ENCODE assay signal across 23 cellular contexts in the genomic region with DNA sequence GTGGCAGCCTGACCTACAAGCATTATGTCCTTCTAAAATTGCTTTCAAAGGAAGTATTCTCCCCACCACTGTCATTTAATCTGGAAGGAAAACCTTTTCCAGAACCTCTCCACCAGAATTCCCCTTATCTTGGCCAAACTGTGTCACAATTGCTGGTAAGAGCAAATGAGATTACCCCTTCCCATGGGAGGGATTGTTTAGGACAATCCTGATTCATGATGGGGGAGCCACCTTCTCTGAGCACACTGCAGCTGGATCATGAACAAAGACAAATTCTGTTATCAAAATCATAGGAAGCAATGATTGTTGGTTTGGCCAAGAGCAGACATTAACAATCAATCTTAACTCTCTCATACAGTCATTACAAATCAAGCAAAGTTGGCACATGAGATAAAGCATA. TPM values are rescaled to one million over a fixed set of nuclear protein-coding genes. Genes with fewer than 3 reads are reported as not detected.
DNase-seq lines count a peak whose midpoint lies in the region; TF ChIP-seq lines count a peak whose summit lies in the region.
"Had no signal": no experiment of that assay in that cellular context is flagged by ENCODE, and none has a peak within 500 bp of the region (broad histone marks: within the 10 kb centered on the region; RNA-seq: fewer than 3 reads in every experiment).

No MANE protein-coding gene starts in this region.

- no peaks in the 10 kb centered on the region for H4K20me1 ChIP-seq in SK-N-SH (ENCODE audit: insufficient read depth)

- TF ChIP-seq CTCF in HEK293 (tag by site-specific recombination; IDR thresholded peaks at IDR 0.05) (no peak), SK-N-SH (IDR thresholded peaks at IDR 0.05) (no peak), fibroblast of the aortic adventitia (IDR thresholded peaks at IDR 0.05; ENCODE audit: insufficient read depth, low read length) (no peak), suprapubic skin (IDR thresholded peaks at IDR 0.05) (no peak), type B pancreatic cell (conservative IDR thresholded peaks at IDR 0.05) (no peak)

- peaks cover 5% of the 10 kb centered on the region for H3K9me3 Mint-ChIP-seq in type B pancreatic cell
- H3K9me3 Mint-ChIP-seq: CD4-positive, alpha-beta T cell; IgD-negative memory B cell had no signal

- peaks cover 2% of the 10 kb centered on the region; the same call in 1 of the 2 replicates for H3K4me1 ChIP-seq in HEK293 (ENCODE audit: control insufficient read depth, insufficient read depth, low read length)
- peaks cover 15 to 17% of the 10 kb centered on the region in 2 experiments; a peak in 3 of 4 replicates for H3K4me1 ChIP-seq in SK-N-SH (ENCODE audit: control insufficient read depth in 1 of 2, insufficient read depth in 2 of 2, low read depth in 1 of 2, low read length in 1 of 2)
- H3K4me1 ChIP-seq in suprapubic skin: peaks cover 42% of the 10 kb centered on the region

- H3K4me2 ChIP-seq in SK-N-SH: no peak overlapping the region

- POLR2A ChIA-PET in HEK293 (lab: Yijun Ruan, JAX): no interaction called here
- POLR2A ChIA-PET in SK-N-SH (lab: Yijun Ruan, JAX): no interaction called here

- H3K27ac Mint-ChIP-seq in type B pancreatic cell: no peak overlapping the region
- H3K27ac Mint-ChIP-seq: CD4-positive, alpha-beta T cell; H9; IgD-negative memory B cell had no signal

- H3K9me3 ChIP-seq in HEK293 (ENCODE audit: control insufficient read depth, insufficient read depth, low read depth, low read length) (no peaks in the 10 kb centered on the region), SK-N-SH (no peaks in the 10 kb centered on the region), suprapubic skin (no peaks in the 10 kb centered on the region)
- H3K9me3 ChIP-seq: SJCRH30 had no signal

- H3K9me2 ChIP-seq in SK-N-SH: no peaks in the 10 kb centered on the region

- peaks cover 37% of the 10 kb centered on the region for H3K4me1 Mint-ChIP-seq in type B pancreatic cell (ENCODE audit: unreplicated experiment)

- TF ChIP-seq EP300 in SK-N-SH (IDR thresholded peaks at IDR 0.05; ENCODE audit: borderline replicate concordance in 1 of 2, low read depth in 1 of 2, low read length in 1 of 2) (no peak), suprapubic skin (IDR thresholded peaks at IDR 0.05) (no peak)

- no peak overlapping the region for H3K4me3 Mint-ChIP-seq in type B pancreatic cell
- H3K4me3 Mint-ChIP-seq: CD4-positive, alpha-beta T cell; H9; IgD-negative memory B cell had no signal

- no peak overlapping the region for H3K4me3 ChIP-seq in HEK293 (ENCODE audit: low read depth, low read length)
- H3K4me3 ChIP-seq in SK-N-SH (ENCODE audit: low read depth in 2 of 2, low read length in 1 of 2): no peak overlapping the region
- H3K4me3 ChIP-seq in fibroblast of the aortic adventitia (ENCODE audit: low read depth, low read length): no peak overlapping the region
- no peak overlapping the region for H3K4me3 ChIP-seq in suprapubic skin
- H3K4me3 ChIP-seq: GM12878, SJCRH30 had no signal

- H3K36me3 ChIP-seq in HEK293 (ENCODE audit: control insufficient read depth in 2 of 2, insufficient read depth in 1 of 2, low read length in 2 of 2) (no peaks in the 10 kb centered on the region), SK-N-SH (replicated peaks in 1 of 2; ENCODE audit: control insufficient read depth in 1 of 2, insufficient read depth in 2 of 2, low read length in 1 of 2) (no peaks in the 10 kb centered on the region), suprapubic skin (no peaks in the 10 kb centered on the region)
- H3K36me3 ChIP-seq: SJCRH30 had no signal

- no peak for TF ChIP-seq POLR2A in suprapubic skin (IDR thresholded peaks at IDR 0.05)

- no peak overlapping the region for H3K27ac ChIP-seq in HEK293 (ENCODE audit: extremely low read depth, low read depth, low read length)
- peak overlapping the region; percentile 39 to 69; a peak in 3 of 4 replicates for H3K27ac ChIP-seq in SK-N-SH (ENCODE audit: low read depth in 2 of 2, low read length in 1 of 2)
- H3K27ac ChIP-seq in suprapubic skin: peak overlapping the region; percentile 68
- H3K27ac ChIP-seq: SJCRH30 had no signal

- H2AFZ ChIP-seq in SK-N-SH (ENCODE audit: low read depth): no peak overlapping the region

- H3K27me3 Mint-ChIP-seq in type B pancreatic cell: peaks cover 4% of the 10 kb centered on the region

- no peaks in the 10 kb centered on the region for H3K27me3 ChIP-seq in SK-N-SH (ENCODE audit: insufficient read depth)
- H3K27me3 ChIP-seq in suprapubic skin: no peaks in the 10 kb centered on the region
- H3K27me3 ChIP-seq: SJCRH30 had no signal

- CTCF ChIA-PET in HEK293 (lab: Yijun Ruan, JAX): interaction anchor here (0.6 to 1.9 kb wide), 5 partner anchors 11 to 69 kb away, joined by 3 to 8 read pairs (median 5); no protein-coding TSS in a partner anchor
- CTCF ChIA-PET in SK-N-SH (lab: Yijun Ruan, JAX): interaction anchor here (0.5 to 34.7 kb wide), 7 partner anchors 15 to 104 kb away, joined by 3 to 626 read pairs (median 4); no protein-coding TSS in a partner anchor

- H3K79me2 ChIP-seq in SK-N-SH (ENCODE audit: insufficient read depth): no peaks in the 10 kb centered on the region

- H3F3A ChIP-seq in SK-N-SH (replicated peaks; ENCODE audit: insufficient read depth): peaks cover 24% of the 10 kb centered on the region

- H3K9ac ChIP-seq in SK-N-SH: no peak overlapping the region

- no peak for DNase-seq in SK-N-SH
- peak; percentile 81 for DNase-seq in fibroblast of the aortic adventitia (ENCODE audit: low read depth)
- DNase-seq in suprapubic skin (ENCODE audit: low spot score in 2 of 2): no peak
- DNase-seq in type B pancreatic cell (ENCODE audit: extremely low spot score, unreplicated experiment): no peak
- no peak for DNase-seq in HuH-7 (ENCODE audit: low spot score)
- no peak for DNase-seq in NCI-H1436 (lab: John Stamatoyannopoulos, UW)
- no peak for DNase-seq in T-helper 9 cell
- DNase-seq: CD4-positive, alpha-beta T cell; COR-L47; DND-41; H9; MV-4-11; NCI-H1694 treated with DMSO at 0.1 percent for 48 hours; NCI-H2081 treated with DMSO at 0.1 percent for 48 hours; NCI-H446 treated with DMSO at 0.1 percent for 48 hours; NCI-H774; OCI-M1; SJCRH30 had no signal

- H3K36me3 Mint-ChIP-seq in type B pancreatic cell: no peaks in the 10 kb centered on the region
- H3K36me3 Mint-ChIP-seq: IgD-negative memory B cell had no signal

- no peak for TF ChIP-seq RAD21 in SK-N-SH (IDR thresholded peaks at IDR 0.05; ENCODE audit: low read length)

TF ChIP-seq in HEK293, 187 proteins besides CTCF, POLR2A, EP300 and RAD21 (continues in another document):
- TF ChIP-seq ZBTB17 (tag by site-specific recombination; IDR thresholded peaks at IDR 0.05): peak; percentile 40; the same call in 1 of the 2 replicates
- TF ChIP-seq, protein P1, sequence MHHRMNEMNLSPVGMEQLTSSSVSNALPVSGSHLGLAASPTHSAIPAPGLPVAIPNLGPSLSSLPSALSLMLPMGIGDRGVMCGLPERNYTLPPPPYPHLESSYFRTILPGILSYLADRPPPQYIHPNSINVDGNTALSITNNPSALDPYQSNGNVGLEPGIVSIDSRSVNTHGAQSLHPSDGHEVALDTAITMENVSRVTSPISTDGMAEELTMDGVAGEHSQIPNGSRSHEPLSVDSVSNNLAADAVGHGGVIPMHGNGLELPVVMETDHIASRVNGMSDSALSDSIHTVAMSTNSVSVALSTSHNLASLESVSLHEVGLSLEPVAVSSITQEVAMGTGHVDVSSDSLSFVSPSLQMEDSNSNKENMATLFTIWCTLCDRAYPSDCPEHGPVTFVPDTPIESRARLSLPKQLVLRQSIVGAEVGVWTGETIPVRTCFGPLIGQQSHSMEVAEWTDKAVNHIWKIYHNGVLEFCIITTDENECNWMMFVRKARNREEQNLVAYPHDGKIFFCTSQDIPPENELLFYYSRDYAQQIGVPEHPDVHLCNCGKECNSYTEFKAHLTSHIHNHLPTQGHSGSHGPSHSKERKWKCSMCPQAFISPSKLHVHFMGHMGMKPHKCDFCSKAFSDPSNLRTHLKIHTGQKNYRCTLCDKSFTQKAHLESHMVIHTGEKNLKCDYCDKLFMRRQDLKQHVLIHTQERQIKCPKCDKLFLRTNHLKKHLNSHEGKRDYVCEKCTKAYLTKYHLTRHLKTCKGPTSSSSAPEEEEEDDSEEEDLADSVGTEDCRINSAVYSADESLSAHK (tag by site-specific recombination; IDR thresholded peaks at IDR 0.05): no peak

TF ChIP-seq in SK-N-SH, 30 proteins besides CTCF, POLR2A, EP300 and RAD21:
- TF ChIP-seq, protein P2, sequence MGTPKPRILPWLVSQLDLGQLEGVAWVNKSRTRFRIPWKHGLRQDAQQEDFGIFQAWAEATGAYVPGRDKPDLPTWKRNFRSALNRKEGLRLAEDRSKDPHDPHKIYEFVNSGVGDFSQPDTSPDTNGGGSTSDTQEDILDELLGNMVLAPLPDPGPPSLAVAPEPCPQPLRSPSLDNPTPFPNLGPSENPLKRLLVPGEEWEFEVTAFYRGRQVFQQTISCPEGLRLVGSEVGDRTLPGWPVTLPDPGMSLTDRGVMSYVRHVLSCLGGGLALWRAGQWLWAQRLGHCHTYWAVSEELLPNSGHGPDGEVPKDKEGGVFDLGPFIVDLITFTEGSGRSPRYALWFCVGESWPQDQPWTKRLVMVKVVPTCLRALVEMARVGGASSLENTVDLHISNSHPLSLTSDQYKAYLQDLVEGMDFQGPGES (IDR thresholded peaks at IDR 0.05; ENCODE audit: low read depth, low read length): no peak
- TF ChIP-seq MEF2A (IDR thresholded peaks at IDR 0.05; ENCODE audit: borderline replicate concordance, low read depth): no peak
- no peak for TF ChIP-seq FOXM1 (IDR thresholded peaks at IDR 0.05; ENCODE audit: low read depth)
- no peak for TF ChIP-seq RFX5 (IDR thresholded peaks at IDR 0.05; ENCODE audit: low read length)
- TF ChIP-seq, protein P3, sequence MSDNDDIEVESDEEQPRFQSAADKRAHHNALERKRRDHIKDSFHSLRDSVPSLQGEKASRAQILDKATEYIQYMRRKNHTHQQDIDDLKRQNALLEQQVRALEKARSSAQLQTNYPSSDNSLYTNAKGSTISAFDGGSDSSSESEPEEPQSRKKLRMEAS (IDR thresholded peaks at IDR 0.05; ENCODE audit: low read depth): no peak

RNA-seq across cellular contexts. Expression of a gene that starts 18.1 kb away (rescaled TPM):
- 5.6 and 6.4 TPM in 2 replicates for polyA plus RNA-seq in SK-N-SH (2012; rRNA removed)
- 2.9 and 4.3 TPM in 2 replicates for polyA plus RNA-seq in SK-N-SH (2012; cell fraction: cytosol; rRNA removed)
- 7.0 and 7.3 TPM in 2 replicates for polyA plus RNA-seq in SK-N-SH (2012; cell fraction: nucleus; rRNA removed)
- 17.0 and 22.0 TPM in 2 replicates for total RNA-seq in fibroblast of the aortic adventitia (ENCODE audit: low replicate concordance)
- 10 to 100 TPM in 3 of 4 donors, 1 to 10 TPM in 1; 9.7 to 30.3 (median 27.3) TPM for total RNA-seq in suprapubic skin
- 1.8 and 13.7 TPM in 2 replicates for total RNA-seq in type B pancreatic cell (ENCODE audit: low replicate concordance)
- total RNA-seq: CD4-positive, alpha-beta T cell; GM12878 had no signal
- polyA plus RNA-seq: IgD-negative memory B cell had no signal

RNA-seq across cellular contexts. Expression of a gene that starts 41.5 kb away (rescaled TPM):
- not detected in 2 replicates for polyA plus RNA-seq in SK-N-SH (2012; rRNA removed)
- not detected in 2 replicates for polyA plus RNA-seq in SK-N-SH (2012; cell fraction: cytosol; rRNA removed)
- 0.12 TPM in 1 of 2 replicates, not detected in the other for polyA plus RNA-seq in SK-N-SH (2012; cell fraction: nucleus; rRNA removed)
- total RNA-seq in fibroblast of the aortic adventitia (ENCODE audit: low replicate concordance): not detected in 2 replicates
- total RNA-seq in suprapubic skin: 1 to 10 TPM in 3 of 4 donors, not detected in 1; 1.6 to 4.8 (median 1.9) TPM
- total RNA-seq in type B pancreatic cell (ENCODE audit: low replicate concordance): not detected in 2 replicates
- total RNA-seq: A673, H9, SJCRH30 had no signal
- polyA plus RNA-seq: BJ had no signal
